In the genomic region with DNA sequence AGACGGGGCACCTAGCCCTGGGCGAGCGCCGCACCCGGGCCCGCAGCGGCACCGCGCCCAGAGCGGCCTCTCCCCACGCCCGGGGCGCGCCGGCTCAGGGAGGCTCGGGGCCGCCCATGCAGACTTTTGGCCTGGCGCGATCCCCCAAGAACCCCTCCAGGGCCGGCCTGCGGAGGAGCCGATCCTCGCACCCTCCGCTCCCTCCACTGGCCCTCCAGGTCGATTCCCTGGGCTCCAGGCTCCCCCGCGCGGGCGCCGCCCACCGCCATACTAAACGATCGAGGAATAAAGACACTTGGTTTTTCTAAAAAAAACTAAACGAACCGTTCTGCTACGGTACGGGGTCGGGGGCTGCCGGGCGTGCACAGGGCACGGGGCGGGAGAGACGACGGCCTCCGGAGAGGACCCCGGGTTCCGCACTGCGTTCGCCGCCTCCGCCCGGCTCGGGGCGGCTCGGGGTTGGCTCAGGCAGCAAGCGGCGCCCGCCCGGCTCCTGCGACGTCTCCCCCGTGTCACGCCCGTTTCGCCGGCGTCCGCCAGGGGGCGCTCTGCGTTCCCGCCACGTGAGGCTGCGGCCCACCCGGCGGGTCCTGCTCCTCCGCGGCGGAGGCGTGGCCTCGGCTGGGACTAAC, we compare ENCODE assay signal across 8 cellular contexts. TPM values are rescaled to one million over a fixed set of nuclear protein-coding genes. Genes with fewer than 3 reads are reported as not detected.
DNase-seq lines count a peak whose midpoint lies in the region; ATAC-seq and TF ChIP-seq lines count a peak whose summit lies in the region.

No MANE protein-coding gene starts in this region.

- H3K36me3 ChIP-seq in SK-N-SH (replicated peaks in 1 of 2; ENCODE audit: control insufficient read depth in 1 of 2, insufficient read depth in 2 of 2, low read length in 1 of 2) (peaks cover 8 to 38% of the 10 kb centered on the region in 2 experiments), thoracic aorta (peaks cover 14% of the 10 kb centered on the region)

- H3K79me2 ChIP-seq in SK-N-SH (ENCODE audit: insufficient read depth): peaks cover 6% of the 10 kb centered on the region

- H3K36me3 Mint-ChIP-seq in activated naive CD4-positive, alpha-beta T cell treated with anti-CD3 and anti-CD28 coated beads, Interleukin-2, amount 50 U/mL, for 72 hours: no peaks in the 10 kb centered on the region
- H3K36me3 Mint-ChIP-seq in glutamatergic neuron (ENCODE audit: unreplicated experiment) (peaks cover under 1% of the 10 kb centered on the region), osteocyte (ENCODE audit: unreplicated experiment) (peaks cover 4% of the 10 kb centered on the region)

- H3K9me3 ChIP-seq in SK-N-SH: no peaks in the 10 kb centered on the region
- H3K9me3 ChIP-seq in thoracic aorta: no peaks in the 10 kb centered on the region

- peaks cover 16% of the 10 kb centered on the region; the same call in 1 of the 2 replicates for H4K20me1 ChIP-seq in SK-N-SH (ENCODE audit: insufficient read depth)

- no peaks in the 10 kb centered on the region for H3K9me2 ChIP-seq in SK-N-SH

- H3K4me1 ChIP-seq in SK-N-SH (ENCODE audit: control insufficient read depth in 1 of 2, insufficient read depth in 2 of 2, low read depth in 1 of 2, low read length in 1 of 2): peaks cover 9 to 46% of the 10 kb centered on the region in 2 experiments; a peak in 3 of 4 replicates
- H3K4me1 ChIP-seq in thoracic aorta (ENCODE audit: control insufficient read depth in 1 of 2, low read depth in 2 of 2): peaks cover 21 to 57% of the 10 kb centered on the region in 2 donors

- TF ChIP-seq RAD21 in SK-N-SH (IDR thresholded peaks at IDR 0.05; ENCODE audit: low read length): peak; percentile 52

- peak overlapping the region; percentile 89 for H3K4me2 ChIP-seq in SK-N-SH

- CTCF ChIA-PET in SK-N-SH (lab: Yijun Ruan, JAX): interaction anchor here (0.7 to 14.6 kb wide), 31 partner anchors 9 to 283 kb away, joined by 3 to 227 read pairs (median 6); partner anchors contain the start of genes ABHD1, AGBL5, OST4 and TMEM214

- peaks cover 7% of the 10 kb centered on the region for H3K27me3 Mint-ChIP-seq in glutamatergic neuron (ENCODE audit: unreplicated experiment)
- no peaks in the 10 kb centered on the region for H3K27me3 Mint-ChIP-seq in osteocyte (ENCODE audit: unreplicated experiment)

- ATAC-seq in HG02588 (IDR thresholded peaks at IDR 0.05; ENCODE audit: unreplicated experiment): peak; percentile 78
- peak; percentile 89 to 93 for ATAC-seq in activated naive CD4-positive, alpha-beta T cell treated with anti-CD3 and anti-CD28 coated beads, Interleukin-2, amount 50 U/mL, for 72 hours
- peak; percentile 82 for ATAC-seq in thoracic aorta (ENCODE audit: insufficient number of reproducible peaks, low FRiP score, low read depth)

- H3K4me1 Mint-ChIP-seq in glutamatergic neuron (ENCODE audit: low read depth, unreplicated experiment): peaks cover 8% of the 10 kb centered on the region
- H3K4me1 Mint-ChIP-seq in osteocyte (ENCODE audit: unreplicated experiment): peaks cover 21% of the 10 kb centered on the region

- TF ChIP-seq EP300 in SK-N-SH (IDR thresholded peaks at IDR 0.05; ENCODE audit: borderline replicate concordance in 1 of 2, low read depth in 1 of 2, low read length in 1 of 2): peak in 1 of 2 experiments; percentile 42; a peak in 1 of 4 replicates

- H3K27ac Mint-ChIP-seq in activated naive CD4-positive, alpha-beta T cell treated with anti-CD3 and anti-CD28 coated beads, Interleukin-2, amount 50 U/mL, for 72 hours: peak overlapping the region; percentile 50 to 60
- H3K27ac Mint-ChIP-seq in glutamatergic neuron (ENCODE audit: unreplicated experiment) (no peak overlapping the region), osteocyte (ENCODE audit: unreplicated experiment) (peak overlapping the region; percentile 80)

- H3K9ac ChIP-seq in SK-N-SH: peak overlapping the region; percentile 61

- H3K4me3 ChIP-seq in GM12864 (ENCODE audit: low read depth, low read length) (peak overlapping the region; percentile 60), SK-N-SH (ENCODE audit: low read depth in 2 of 2, low read length in 1 of 2) (peak overlapping the region; percentile 65 to 75), thoracic aorta (peak overlapping the region; percentile 83)

- WGBS in SK-N-SH (ENCODE audit: low lambda C conversion rate): 2% methylated on average over 41 of the region's 80 CpGs

- H3F3A ChIP-seq in SK-N-SH (replicated peaks; ENCODE audit: insufficient read depth): peaks cover 7% of the 10 kb centered on the region

- DNase-seq in GM12864 (ENCODE audit: low read depth): peak; percentile 64
- peak; percentile 74 for DNase-seq in NCI-H1048 (lab: John Stamatoyannopoulos, UW)
- DNase-seq in SK-N-SH: peak; percentile 100
- peak; percentile 98 to 100 for DNase-seq in activated naive CD4-positive, alpha-beta T cell treated with anti-CD3 and anti-CD28 coated beads, Interleukin-2, amount 50 U/mL, for 72 hours (ENCODE audit: low spot score in 2 of 2)
- DNase-seq in glutamatergic neuron: peak; percentile 99
- DNase-seq in osteocyte (ENCODE audit: extremely low spot score, unreplicated experiment): peak; percentile 99
- peak; percentile 72 for DNase-seq in thoracic aorta (ENCODE audit: low spot score)

- H3K27me3 ChIP-seq in SK-N-SH (ENCODE audit: insufficient read depth) (no peaks in the 10 kb centered on the region), thoracic aorta (replicated peaks; ENCODE audit: insufficient read depth) (no peaks in the 10 kb centered on the region)

- TF ChIP-seq CTCF in GM12864 (IDR thresholded peaks at IDR 0.05; ENCODE audit: low read depth, low read length, missing control alignments): peak; percentile 73
- peak; percentile 69 for TF ChIP-seq CTCF in SK-N-SH (IDR thresholded peaks at IDR 0.05)
- peak; percentile 97 for TF ChIP-seq CTCF in glutamatergic neuron (IDR thresholded peaks at IDR 0.05; ENCODE audit: partially characterized antibody, unreplicated experiment)
- TF ChIP-seq CTCF in osteocyte (IDR thresholded peaks at IDR 0.05): peak; percentile 90
- TF ChIP-seq CTCF in thoracic aorta (IDR thresholded peaks at IDR 0.05): peak; percentile 95

- POLR2A ChIA-PET in SK-N-SH (lab: Yijun Ruan, JAX): interaction anchor here (0.7 to 6.7 kb wide), 13 partner anchors 8 to 196 kb away, joined by 3 to 63 read pairs (median 5); partner anchors contain the start of genes ABHD1, AGBL5, EMILIN1 and OST4

- no peaks in the 10 kb centered on the region for H3K9me3 Mint-ChIP-seq in activated naive CD4-positive, alpha-beta T cell treated with anti-CD3 and anti-CD28 coated beads, Interleukin-2, amount 50 U/mL, for 72 hours
- H3K9me3 Mint-ChIP-seq in glutamatergic neuron (ENCODE audit: unreplicated experiment): peaks cover 5% of the 10 kb centered on the region
- no peaks in the 10 kb centered on the region for H3K9me3 Mint-ChIP-seq in osteocyte (ENCODE audit: unreplicated experiment)

- H3K4me3 Mint-ChIP-seq in glutamatergic neuron (ENCODE audit: unreplicated experiment) (peak overlapping the region; percentile 85), osteocyte (ENCODE audit: unreplicated experiment) (peak overlapping the region; percentile 79)

- H3K27ac ChIP-seq in SK-N-SH (ENCODE audit: low read depth in 2 of 2, low read length in 1 of 2) (peak overlapping the region; percentile 37 to 89; a peak in 3 of 4 replicates), thoracic aorta (peak overlapping the region; percentile 80 to 87)

- H2AFZ ChIP-seq in SK-N-SH (ENCODE audit: low read depth): peak overlapping the region; percentile 74; the same call in 1 of the 2 replicates

TF ChIP-seq in SK-N-SH, 30 proteins besides CTCF, POLR2A, EP300 and RAD21 (continues in another document):
- 0 out of 2 replicates have a peak, but pooled peaks have one; percentile 44 for TF ChIP-seq YY1 (IDR thresholded peaks at IDR 0.05; ENCODE audit: low read depth)
- TF ChIP-seq CHD2 (IDR thresholded peaks at IDR 0.05; ENCODE audit: low read length, partially characterized antibody): peak; percentile 87

RNA-seq across cellular contexts. Expression of gene KHK, which starts 0.4 kb away (rescaled TPM):
- polyA plus RNA-seq in SK-N-SH (2012; rRNA removed): 6.5 and 10.3 TPM in 2 replicates
- 5.2 and 7.6 TPM in 2 replicates for polyA plus RNA-seq in SK-N-SH (2012; cell fraction: cytosol; rRNA removed)
- polyA plus RNA-seq in SK-N-SH (2012; cell fraction: nucleus; rRNA removed): 12.4 and 21.0 TPM in 2 replicates
- total RNA-seq in activated naive CD4-positive, alpha-beta T cell treated with anti-CD3 and anti-CD28 coated beads, Interleukin-2, amount 50 U/mL, for 72 hours: 10 to 100 TPM; 10.6 to 16.3 TPM
- total RNA-seq in glutamatergic neuron (ENCODE audit: unreplicated experiment): 5.3 TPM
- total RNA-seq in osteocyte: 2.0 and 2.4 TPM in 2 replicates
- 1 to 10 TPM; 1.5 to 2.6 TPM for total RNA-seq in thoracic aorta

RNA-seq across cellular contexts. Expression of gene EMILIN1, which starts 7.8 kb away (rescaled TPM):
- 184 and 286 TPM in 2 replicates for polyA plus RNA-seq in SK-N-SH (2012; rRNA removed)
- 96.2 and 169 TPM in 2 replicates for polyA plus RNA-seq in SK-N-SH (2012; cell fraction: cytosol; rRNA removed)
- 206 and 267 TPM in 2 replicates for polyA plus RNA-seq in SK-N-SH (2012; cell fraction: nucleus; rRNA removed)
- total RNA-seq in activated naive CD4-positive, alpha-beta T cell treated with anti-CD3 and anti-CD28 coated beads, Interleukin-2, amount 50 U/mL, for 72 hours: under 1 TPM; 0.52 to 0.78 TPM
- total RNA-seq in glutamatergic neuron (ENCODE audit: unreplicated experiment) (3.2 TPM), osteocyte (206 and 212 TPM in 2 replicates), thoracic aorta (100 to 1,000 TPM; 231 to 309 TPM)

RNA-seq across cellular contexts. Expression of gene OST4, which starts 14.8 kb away (rescaled TPM):
- polyA plus RNA-seq in SK-N-SH (2012; rRNA removed): 876 and 1,851 TPM in 2 replicates
- 1,232 and 1,463 TPM in 2 replicates for polyA plus RNA-seq in SK-N-SH (2012; cell fraction: cytosol; rRNA removed)
- 356 and 431 TPM in 2 replicates for polyA plus RNA-seq in SK-N-SH (2012; cell fraction: nucleus; rRNA removed)
- total RNA-seq in activated naive CD4-positive, alpha-beta T cell treated with anti-CD3 and anti-CD28 coated beads, Interleukin-2, amount 50 U/mL, for 72 hours: 100 to 1,000 TPM; 263 to 344 TPM
- total RNA-seq in glutamatergic neuron (ENCODE audit: unreplicated experiment) (215 TPM), osteocyte (369 and 380 TPM in 2 replicates), thoracic aorta (100 to 1,000 TPM; 147 to 272 TPM)

RNA-seq across cellular contexts. Expression of gene CGREF1, which starts 32.7 kb away (rescaled TPM):
- polyA plus RNA-seq in SK-N-SH (2012; rRNA removed): 17.1 and 18.3 TPM in 2 replicates
- 14.7 and 20.2 TPM in 2 replicates for polyA plus RNA-seq in SK-N-SH (2012; cell fraction: cytosol; rRNA removed)
- polyA plus RNA-seq in SK-N-SH (2012; cell fraction: nucleus; rRNA removed): 14.7 and 15.3 TPM in 2 replicates
- total RNA-seq in activated naive CD4-positive, alpha-beta T cell treated with anti-CD3 and anti-CD28 coated beads, Interleukin-2, amount 50 U/mL, for 72 hours: 10 to 100 TPM in 1 of 2 donors, under 1 TPM in 1; 0.50 to 15.8 TPM
- total RNA-seq in glutamatergic neuron (ENCODE audit: unreplicated experiment) (1.3 TPM), osteocyte (1.2 and 1.9 TPM in 2 replicates), thoracic aorta (10 to 100 TPM; 18.8 to 19.8 TPM)

RNA-seq across cellular contexts. Expression of gene AGBL5, which starts 34.7 kb away (rescaled TPM):
- 45.5 and 47.8 TPM in 2 replicates for polyA plus RNA-seq in SK-N-SH (2012; rRNA removed)
- polyA plus RNA-seq in SK-N-SH (2012; cell fraction: cytosol; rRNA removed): 32.0 and 43.2 TPM in 2 replicates
- polyA plus RNA-seq in SK-N-SH (2012; cell fraction: nucleus; rRNA removed): 33.7 and 37.7 TPM in 2 replicates
- total RNA-seq in activated naive CD4-positive, alpha-beta T cell treated with anti-CD3 and anti-CD28 coated beads, Interleukin-2, amount 50 U/mL, for 72 hours: 10 to 100 TPM; 14.1 to 21.6 TPM
- total RNA-seq in glutamatergic neuron (ENCODE audit: unreplicated experiment) (17.3 TPM), osteocyte (23.4 and 23.9 TPM in 2 replicates), thoracic aorta (10 to 100 TPM in 1 of 2 donors, 1 to 10 TPM in 1; 7.8 to 10.8 TPM)

Comparison
In these comparisons a context has a peak if more than half of its experiments do, and no peak if none do; other contexts are left out.
1. Peak in every context shown above with its lines: DNase-seq, ATAC-seq, H3K4me3 ChIP-seq and H3K27ac ChIP-seq.
2. RNA of gene EMILIN1, which starts 7.8 kb away (total RNA-seq): 231 to 309 TPM in thoracic aorta and 206 to 212 TPM in osteocyte; 3.2 TPM in glutamatergic neuron (single experiment) and 0.52 to 0.78 TPM in activated naive CD4-positive, alpha-beta T cell treated with anti-CD3 and anti-CD28 coated beads, Interleukin-2, amount 50 U/mL, for 72 hours; every median in the first group is over 10 times any median in the second.